ENCODE assay signal across 1 cellular context in the genomic region with DNA sequence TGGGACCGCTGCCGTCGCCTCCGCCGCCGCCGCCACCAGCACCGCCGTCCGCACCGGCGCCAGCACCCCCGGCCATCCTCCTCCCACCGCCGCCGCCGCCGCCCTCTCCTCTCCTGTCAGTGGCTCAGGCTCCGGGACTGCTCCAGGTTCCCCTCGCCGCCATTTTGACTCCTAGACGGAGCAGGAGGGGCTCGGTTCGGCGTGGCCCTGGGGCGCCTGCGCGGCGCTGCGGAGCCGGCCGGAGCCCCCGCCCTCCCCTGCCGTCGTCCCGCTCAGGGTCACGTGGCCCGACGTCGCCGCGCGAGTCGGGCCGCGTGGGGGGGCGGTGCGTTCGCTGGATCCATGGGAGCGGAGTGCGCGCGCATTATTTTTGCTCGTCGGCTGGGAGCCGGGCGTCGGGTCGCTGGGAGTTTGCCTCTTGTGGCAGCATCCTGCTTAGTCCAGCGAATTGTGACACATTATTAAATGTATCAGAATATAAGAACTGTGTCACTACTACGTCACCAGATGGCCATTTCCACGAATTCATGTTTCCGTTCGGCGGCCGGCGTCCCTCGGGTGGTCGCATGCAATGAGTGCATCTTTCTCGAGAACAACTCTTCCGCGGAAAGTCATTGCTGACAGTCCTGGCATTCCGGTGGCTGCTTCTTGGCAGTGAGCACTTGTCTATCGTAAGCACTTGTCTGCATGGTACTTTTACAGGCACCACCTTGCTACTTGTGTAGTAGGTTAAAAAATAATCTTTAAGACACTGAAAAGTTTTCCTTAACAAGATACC.
TF ChIP-seq lines count a peak whose summit lies in the region.

BTBD7 (minus strand) TSS at position 184 of the 778 bp plus-strand sequence. CDS start 36,985 bp downstream, outside the sequence.

TF ChIP-seq in HepG2, 621 proteins besides CTCF, POLR2A, EP300 and RAD21 (continued from another document and continues in another):
- TF ChIP-seq ZNF280B (CRISPR knock-in tag; IDR thresholded peaks at IDR 0.05; ENCODE audit: borderline replicate concordance), result no peak; the same call in 1 of the 2 replicates
- TF ChIP-seq SKI (IDR thresholded peaks at IDR 0.05; ENCODE audit: partially characterized antibody), result peak; percentile 19
- TF ChIP-seq RAD51 (IDR thresholded peaks at IDR 0.05; ENCODE audit: borderline replicate concordance), result peak; percentile 37; the same call in 1 of the 2 replicates
- TF ChIP-seq, protein P1, sequence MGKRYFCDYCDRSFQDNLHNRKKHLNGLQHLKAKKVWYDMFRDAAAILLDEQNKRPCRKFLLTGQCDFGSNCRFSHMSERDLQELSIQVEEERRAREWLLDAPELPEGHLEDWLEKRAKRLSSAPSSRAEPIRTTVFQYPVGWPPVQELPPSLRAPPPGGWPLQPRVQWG (CRISPR knock-in tag; IDR thresholded peaks at IDR 0.05; ENCODE audit: borderline replicate concordance, low read depth), result no peak
- no peak for TF ChIP-seq ZNF562 (CRISPR knock-in tag; IDR thresholded peaks at IDR 0.05; ENCODE audit: borderline replicate concordance)
- TF ChIP-seq NR1H2 (CRISPR knock-in tag; IDR thresholded peaks at IDR 0.05; ENCODE audit: borderline replicate concordance, low read depth), result no peak
- TF ChIP-seq JUN (CRISPR knock-in tag; IDR thresholded peaks at IDR 0.05), result no peak
- TF ChIP-seq, protein P2, sequence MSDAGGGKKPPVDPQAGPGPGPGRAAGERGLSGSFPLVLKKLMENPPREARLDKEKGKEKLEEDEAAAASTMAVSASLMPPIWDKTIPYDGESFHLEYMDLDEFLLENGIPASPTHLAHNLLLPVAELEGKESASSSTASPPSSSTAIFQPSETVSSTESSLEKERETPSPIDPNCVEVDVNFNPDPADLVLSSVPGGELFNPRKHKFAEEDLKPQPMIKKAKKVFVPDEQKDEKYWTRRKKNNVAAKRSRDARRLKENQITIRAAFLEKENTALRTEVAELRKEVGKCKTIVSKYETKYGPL (CRISPR knock-in tag; IDR thresholded peaks at IDR 0.05), result 0 out of 2 replicates have a peak, but pooled peaks have one; percentile 30
- no peak for TF ChIP-seq RARA (CRISPR knock-in tag; IDR thresholded peaks at IDR 0.05)
- TF ChIP-seq JDP2 (CRISPR knock-in tag; IDR thresholded peaks at IDR 0.05; ENCODE audit: borderline replicate concordance), result no peak
- no peak for TF ChIP-seq NCOA1 (CRISPR knock-in tag; IDR thresholded peaks at IDR 0.05)
- no peak for TF ChIP-seq ZNF354B (CRISPR knock-in tag; IDR thresholded peaks at IDR 0.05)
- TF ChIP-seq ZNF33A (CRISPR knock-in tag; IDR thresholded peaks at IDR 0.05; ENCODE audit: borderline replicate concordance), result no peak
- TF ChIP-seq HOXA5 (CRISPR knock-in tag; IDR thresholded peaks at IDR 0.05), result peak; percentile 73
- TF ChIP-seq SMAD3 (CRISPR knock-in tag; IDR thresholded peaks at IDR 0.05), result no peak
- TF ChIP-seq, protein P3, sequence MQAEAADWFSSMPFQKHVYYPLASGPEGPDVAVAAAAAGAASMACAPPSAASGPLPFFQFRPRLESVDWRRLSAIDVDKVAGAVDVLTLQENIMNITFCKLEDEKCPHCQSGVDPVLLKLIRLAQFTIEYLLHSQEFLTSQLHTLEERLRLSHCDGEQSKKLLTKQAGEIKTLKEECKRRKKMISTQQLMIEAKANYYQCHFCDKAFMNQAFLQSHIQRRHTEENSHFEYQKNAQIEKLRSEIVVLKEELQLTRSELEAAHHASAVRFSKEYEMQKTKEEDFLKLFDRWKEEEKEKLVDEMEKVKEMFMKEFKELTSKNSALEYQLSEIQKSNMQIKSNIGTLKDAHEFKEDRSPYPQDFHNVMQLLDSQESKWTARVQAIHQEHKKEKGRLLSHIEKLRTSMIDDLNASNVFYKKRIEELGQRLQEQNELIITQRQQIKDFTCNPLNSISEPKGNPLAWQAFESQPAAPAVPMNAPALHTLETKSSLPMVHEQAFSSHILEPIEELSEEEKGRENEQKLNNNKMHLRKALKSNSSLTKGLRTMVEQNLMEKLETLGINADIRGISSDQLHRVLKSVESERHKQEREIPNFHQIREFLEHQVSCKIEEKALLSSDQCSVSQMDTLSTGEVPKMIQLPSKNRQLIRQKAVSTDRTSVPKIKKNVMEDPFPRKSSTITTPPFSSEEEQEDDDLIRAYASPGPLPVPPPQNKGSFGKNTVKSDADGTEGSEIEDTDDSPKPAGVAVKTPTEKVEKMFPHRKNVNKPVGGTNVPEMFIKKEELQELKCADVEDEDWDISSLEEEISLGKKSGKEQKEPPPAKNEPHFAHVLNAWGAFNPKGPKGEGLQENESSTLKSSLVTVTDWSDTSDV (CRISPR knock-in tag; IDR thresholded peaks at IDR 0.05), result no peak; the same call in 1 of the 2 replicates
- TF ChIP-seq ZNF652 (CRISPR knock-in tag; IDR thresholded peaks at IDR 0.05; ENCODE audit: borderline replicate concordance, low read depth), result no peak
- TF ChIP-seq RBFOX2 (IDR thresholded peaks at IDR 0.05; ENCODE audit: low read depth, low read length), result peak; percentile 90
- no peak for TF ChIP-seq ZKSCAN8 (CRISPR knock-in tag; IDR thresholded peaks at IDR 0.05; ENCODE audit: borderline replicate concordance)
- no peak for TF ChIP-seq FUBP1 (CRISPR knock-in tag; IDR thresholded peaks at IDR 0.05; ENCODE audit: borderline replicate concordance)
- TF ChIP-seq HMG20B (CRISPR knock-in tag; conservative IDR thresholded peaks at IDR 0.05), result no peak
- TF ChIP-seq GATA4 (IDR thresholded peaks at IDR 0.05; ENCODE audit: borderline replicate concordance, low read depth), result no peak
- TF ChIP-seq DMAP1 (CRISPR knock-in tag; IDR thresholded peaks at IDR 0.05), result peak; percentile 48; the same call in 1 of the 2 replicates
- no peak for TF ChIP-seq MTA3 (CRISPR knock-in tag; IDR thresholded peaks at IDR 0.05)
- no peak for TF ChIP-seq RCOR2 (CRISPR knock-in tag; IDR thresholded peaks at IDR 0.05)
- no peak for TF ChIP-seq CCAR2 (optimal IDR thresholded peaks at IDR 0.05; ENCODE audit: low read depth, low read length)
- no peak for TF ChIP-seq CAMTA2 (CRISPR knock-in tag; IDR thresholded peaks at IDR 0.05; ENCODE audit: borderline replicate concordance)
- TF ChIP-seq ZNF572 (CRISPR knock-in tag; IDR thresholded peaks at IDR 0.05), result no peak
- TF ChIP-seq ZNF333 (CRISPR knock-in tag; IDR thresholded peaks at IDR 0.05; ENCODE audit: borderline replicate concordance), result no peak
- TF ChIP-seq PBX3 (CRISPR knock-in tag; IDR thresholded peaks at IDR 0.05; ENCODE audit: borderline replicate concordance), result 0 out of 2 replicates have a peak, but pooled peaks have one; percentile 40
- TF ChIP-seq SOX13 (IDR thresholded peaks at IDR 0.05), result no peak
- TF ChIP-seq SOX13 (CRISPR knock-in tag; conservative IDR thresholded peaks at IDR 0.05 in 1 of 2, IDR thresholded peaks at IDR 0.05 in 1 of 2), result peak in 1 of 2 experiments; percentile 17; a peak in 1 of 4 replicates
- TF ChIP-seq ARID5B (CRISPR knock-in tag; IDR thresholded peaks at IDR 0.05), result peak; percentile 40
- TF ChIP-seq SRSF9 (IDR thresholded peaks at IDR 0.05; ENCODE audit: borderline replicate concordance, insufficient read depth, low read depth, low read length, poor library complexity, severe bottlenecking), result no peak
- TF ChIP-seq, protein P4, sequence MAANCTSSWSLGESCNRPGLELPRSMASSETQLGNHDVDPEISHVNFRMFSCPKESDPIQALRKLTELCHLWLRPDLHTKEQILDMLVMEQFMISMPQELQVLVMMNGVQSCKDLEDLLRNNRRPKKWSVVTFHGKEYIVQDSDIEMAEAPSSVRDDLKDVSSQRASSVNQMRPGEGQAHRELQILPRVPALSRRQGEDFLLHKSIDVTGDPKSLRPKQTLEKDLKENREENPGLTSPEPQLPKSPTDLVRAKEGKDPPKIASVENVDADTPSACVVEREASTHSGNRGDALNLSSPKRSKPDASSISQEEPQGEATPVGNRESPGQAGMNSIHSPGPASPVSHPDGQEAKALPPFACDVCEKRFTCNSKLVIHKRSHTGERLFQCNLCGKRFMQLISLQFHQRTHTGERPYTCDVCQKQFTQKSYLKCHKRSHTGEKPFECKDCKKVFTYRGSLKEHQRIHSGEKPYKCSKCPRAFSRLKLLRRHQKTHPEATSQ (CRISPR knock-in tag; IDR thresholded peaks at IDR 0.05; ENCODE audit: borderline replicate concordance), result peak; percentile 65; the same call in 1 of the 2 replicates
- TF ChIP-seq MED1 (CRISPR knock-in tag; IDR thresholded peaks at IDR 0.05), result peak; percentile 52
- TF ChIP-seq ZNF263 (CRISPR knock-in tag; IDR thresholded peaks at IDR 0.05), result no peak
- TF ChIP-seq GLI4 (CRISPR knock-in tag; IDR thresholded peaks at IDR 0.05; ENCODE audit: borderline replicate concordance), result no peak
- no peak for TF ChIP-seq TRIM24 (CRISPR knock-in tag; IDR thresholded peaks at IDR 0.05)
- TF ChIP-seq KMT2B (CRISPR knock-in tag; IDR thresholded peaks at IDR 0.05), result peak; percentile 78
- no peak for TF ChIP-seq TEAD3 (CRISPR knock-in tag; optimal IDR thresholded peaks at IDR 0.05; ENCODE audit: borderline replicate concordance)
- TF ChIP-seq KLF13 (CRISPR knock-in tag; IDR thresholded peaks at IDR 0.05), result no peak
- no peak for TF ChIP-seq ZNF33B (CRISPR knock-in tag; IDR thresholded peaks at IDR 0.05)
- TF ChIP-seq ZNF792 (CRISPR knock-in tag; IDR thresholded peaks at IDR 0.05), result no peak
- TF ChIP-seq SPEN (CRISPR knock-in tag; IDR thresholded peaks at IDR 0.05; ENCODE audit: low read depth), result peak; percentile 56; the same call in 1 of the 2 replicates
- no peak for TF ChIP-seq TCF7L2 (IDR thresholded peaks at IDR 0.05; ENCODE audit: low read depth, low read length)
- peak; percentile 47; the same call in 1 of the 2 replicates for TF ChIP-seq ZMAT3 (CRISPR knock-in tag; conservative IDR thresholded peaks at IDR 0.05)
- TF ChIP-seq ZNF660 (CRISPR knock-in tag; IDR thresholded peaks at IDR 0.05; ENCODE audit: borderline replicate concordance, low read depth), result no peak
- peak; percentile 71; the same call in 1 of the 2 replicates for TF ChIP-seq ZNF367 (CRISPR knock-in tag; IDR thresholded peaks at IDR 0.05; ENCODE audit: borderline replicate concordance)
- no peak for TF ChIP-seq U2AF2 (IDR thresholded peaks at IDR 0.05; ENCODE audit: low read depth, low read length)
- TF ChIP-seq ZSCAN21 (CRISPR knock-in tag; IDR thresholded peaks at IDR 0.05; ENCODE audit: borderline replicate concordance), result peak; percentile 65; the same call in 1 of the 2 replicates
- TF ChIP-seq MIXL1 (CRISPR knock-in tag; IDR thresholded peaks at IDR 0.05), result no peak
- TF ChIP-seq PHB2 (IDR thresholded peaks at IDR 0.05; ENCODE audit: partially characterized antibody), result no peak
